11 cellular contexts compared by ENCODE assay signal in the genomic region with DNA sequence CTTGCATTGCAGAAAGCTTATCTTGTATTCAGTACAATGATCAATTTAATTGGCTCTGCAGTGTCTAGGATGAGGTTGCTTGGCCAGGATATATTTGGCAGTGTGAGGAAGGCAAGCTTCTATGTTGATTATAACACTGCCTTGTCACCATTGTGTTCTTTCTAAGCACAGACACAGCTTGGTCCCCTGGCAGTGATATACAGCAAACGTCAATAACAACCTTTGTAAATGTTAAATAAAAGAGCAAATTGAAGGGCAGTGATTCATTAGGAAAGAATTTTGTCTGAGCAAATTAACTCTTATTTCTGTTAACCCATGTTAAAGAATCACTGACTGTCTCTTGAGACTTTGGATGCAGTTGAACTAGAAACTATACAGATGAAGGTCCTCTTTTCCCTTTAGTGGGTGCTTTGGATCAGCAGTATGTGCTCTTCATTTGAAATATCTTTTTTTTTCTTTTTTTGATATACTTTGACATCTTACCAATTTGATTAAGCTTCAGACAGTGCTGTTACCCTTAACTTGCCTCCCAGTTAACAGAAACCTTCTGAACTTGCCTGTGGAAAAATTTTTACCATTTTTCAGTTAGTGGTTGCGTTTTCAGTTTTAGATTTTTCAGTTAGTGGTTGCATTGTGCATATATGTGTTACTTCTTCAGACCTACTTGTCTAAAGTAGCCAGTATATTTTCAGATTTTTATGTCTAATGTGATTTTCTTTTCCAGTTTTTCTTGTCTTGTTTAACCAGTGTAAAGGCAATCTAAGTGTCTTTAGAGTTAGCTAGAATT.
DNase-seq lines count a peak whose midpoint lies in the region; ATAC-seq, FAIRE-seq and TF ChIP-seq lines count a peak whose summit lies in the region.
"Had no signal": no experiment of that assay in that cellular context is flagged by ENCODE, and none has a peak within 500 bp of the region (broad histone marks: within the 10 kb centered on the region; RNA-seq: fewer than 3 reads in every experiment).

No MANE protein-coding gene starts in this region.

- peaks cover 21 to 69% (median 42%) of the 10 kb centered on the region in 4 donors for H3K4me1 Mint-ChIP-seq in CD4-positive, CD25-positive, alpha-beta regulatory T cell
- H3K4me1 Mint-ChIP-seq in naive thymus-derived CD4-positive, alpha-beta T cell, result peaks cover 0 to 55% (median 30%) of the 10 kb centered on the region in 7 donors

- H3K36me3 Mint-ChIP-seq in CD4-positive, CD25-positive, alpha-beta regulatory T cell, result no peaks in the 10 kb centered on the region
- H3K36me3 Mint-ChIP-seq in naive thymus-derived CD4-positive, alpha-beta T cell, result peaks cover 0 to 30% (median 12%) of the 10 kb centered on the region in 5 donors

- peak in 1 of 2 donors; percentile 40 for ATAC-seq in CD4-positive, CD25-positive, alpha-beta regulatory T cell (ENCODE audit: low read depth in 2 of 2)
- peak; percentile 75 for ATAC-seq in GM12878
- ATAC-seq in right lobe of liver, result peak; percentile 70 to 84 (median 84)
- ATAC-seq in naive thymus-derived CD4-positive, alpha-beta T cell, result no peak

- CTCF ChIA-PET in GM12878 (lab: Yijun Ruan, JAX), result interaction anchor here (0.6 to 2.2 kb wide), 10 partner anchors 13 to 200 kb away, joined by 3 to 5 read pairs (median 3); a partner anchor contains a TSS
- CTCF ChIA-PET in naive thymus-derived CD4-positive, alpha-beta T cell (lab: Charles Lee), result no interaction called here

- TF ChIP-seq CTCF in GM12878 (IDR thresholded peaks at IDR 0.05 in 2 of 3, conservative IDR thresholded peaks at IDR 0.05 in 1 of 3; ENCODE audit: control insufficient read depth in 2 of 3, extremely low read depth in 1 of 3, insufficient read depth in 1 of 3, low read depth in 3 of 3, low read length in 3 of 3) (no peak), right lobe of liver (IDR thresholded peaks at IDR 0.05) (no peak)

- POLR2A ChIA-PET in GM12878 (lab: Charles Lee), result interaction anchor here (1.2 to 1.3 kb wide), 2 partner anchors 16 kb away, joined by 3 to 4 read pairs; no protein-coding TSS in a partner anchor
- POLR2A ChIA-PET in naive thymus-derived CD4-positive, alpha-beta T cell (lab: Charles Lee), result no interaction called here

- no peak overlapping the region for H2AFZ ChIP-seq in GM12878 (ENCODE audit: control insufficient read depth, low read depth, low read length)

- intact Hi-C loops in GM12878 (cut with micrococcal nuclease; ENCODE audit: unreplicated experiment) (no loop called here), right lobe of liver (cut with DNase I) (no loop called here)
- intact Hi-C loops in naive thymus-derived CD4-positive, alpha-beta T cell (cut with micrococcal nuclease), result no loop called here

- no peak for TF ChIP-seq EP300 in GM12878 (IDR thresholded peaks at IDR 0.05; ENCODE audit: borderline replicate concordance in 1 of 2, control insufficient read depth in 1 of 2, low read depth in 2 of 2, low read length in 2 of 2)

- no peak overlapping the region for H3K9ac ChIP-seq in HUES6 (ENCODE audit: low read length)
- H3K9ac ChIP-seq in GM12878 (ENCODE audit: control insufficient read depth, insufficient read depth, low read length), result no peak overlapping the region; the same call in 1 of the 2 replicates

- no peak overlapping the region for H3K4me3 ChIP-seq in CD4-positive, CD25-positive, alpha-beta regulatory T cell (ENCODE audit: low read depth, low read length)
- no peak overlapping the region for H3K4me3 ChIP-seq in HUES6 (ENCODE audit: low read depth, low read length)
- peak overlapping the region; percentile 37; the same call in 1 of the 2 replicates for H3K4me3 ChIP-seq in GM12878
- no peak overlapping the region for H3K4me3 ChIP-seq in right lobe of liver
- H3K4me3 ChIP-seq in effector memory CD4-positive, alpha-beta T cell (ENCODE audit: insufficient read depth, low read depth, low read length, poor library complexity, severe bottlenecking), result no peak overlapping the region
- H3K4me3 ChIP-seq in naive thymus-derived CD4-positive, alpha-beta T cell (ENCODE audit: low read length), result no peak overlapping the region
- H3K4me3 ChIP-seq: tibial artery had no signal

- no peak overlapping the region for H3K27ac ChIP-seq in CD4-positive, CD25-positive, alpha-beta regulatory T cell (ENCODE audit: insufficient read depth, low read length, poor library complexity, severe bottlenecking)
- H3K27ac ChIP-seq in HUES6 (ENCODE audit: low read depth, low read length), result peak overlapping the region; percentile 56
- peak overlapping the region; percentile 79 for H3K27ac ChIP-seq in GM12878 (ENCODE audit: control insufficient read depth, insufficient read depth)
- H3K27ac ChIP-seq in right lobe of liver, result no peak overlapping the region
- no peak overlapping the region for H3K27ac ChIP-seq in effector memory CD4-positive, alpha-beta T cell (ENCODE audit: insufficient read depth, low read length, poor library complexity, severe bottlenecking)
- H3K27ac ChIP-seq in naive thymus-derived CD4-positive, alpha-beta T cell (ENCODE audit: low read depth, low read length), result no peak overlapping the region
- H3K27ac ChIP-seq: tibial artery had no signal

- peaks cover 8% of the 10 kb centered on the region for H3K4me1 ChIP-seq in CD4-positive, CD25-positive, alpha-beta regulatory T cell (ENCODE audit: control insufficient read depth, insufficient read depth, low read length, poor library complexity, severe bottlenecking)
- peaks cover 39% of the 10 kb centered on the region for H3K4me1 ChIP-seq in HUES6 (ENCODE audit: control insufficient read depth, insufficient read depth, low read length)
- peaks cover 19% of the 10 kb centered on the region for H3K4me1 ChIP-seq in GM12878 (ENCODE audit: control insufficient read depth, insufficient read depth, low read length)
- H3K4me1 ChIP-seq in right lobe of liver, result peaks cover 0 to 14% (median 0%) of the 10 kb centered on the region in 4 donors
- no peaks in the 10 kb centered on the region for H3K4me1 ChIP-seq in effector memory CD4-positive, alpha-beta T cell (ENCODE audit: control insufficient read depth, insufficient read depth, low read length, poor library complexity, severe bottlenecking)
- H3K4me1 ChIP-seq in naive thymus-derived CD4-positive, alpha-beta T cell (ENCODE audit: control insufficient read depth in 2 of 2, insufficient read depth in 2 of 2, low read length in 2 of 2), result no peaks in the 10 kb centered on the region

- H3K4me3 Mint-ChIP-seq in CD4-positive, CD25-positive, alpha-beta regulatory T cell, result no peak overlapping the region
- H3K4me3 Mint-ChIP-seq in naive thymus-derived CD4-positive, alpha-beta T cell, result peak overlapping the region in 1 of 10 donors; percentile 29

- no peak for TF ChIP-seq RAD21 in GM12878 (IDR thresholded peaks at IDR 0.05; ENCODE audit: insufficient read depth, low read depth, low read length)

- in situ Hi-C loops in GM12878 (cut with MboI), result no loop called here

- peak overlapping the region; percentile 36; the same call in 1 of the 2 replicates for H3K4me2 ChIP-seq in GM12878 (ENCODE audit: control insufficient read depth, insufficient read depth)

- RAD21 ChIA-PET in GM12878 (lab: Charles Lee; ENCODE audit: unreplicated experiment), result interaction anchor here (0.6 to 1.1 kb wide), 3 partner anchors 16 to 55 kb away, joined by 3 to 4 read pairs (median 4); no protein-coding TSS in a partner anchor

- H3K27me3 ChIP-seq in CD4-positive, CD25-positive, alpha-beta regulatory T cell (ENCODE audit: control insufficient read depth, insufficient read depth, low read length), result no peaks in the 10 kb centered on the region
- H3K27me3 ChIP-seq in HUES6 (ENCODE audit: control insufficient read depth, insufficient read depth, low read length), result no peaks in the 10 kb centered on the region
- no peaks in the 10 kb centered on the region for H3K27me3 ChIP-seq in GM12878 (replicated peaks in 1 of 2; ENCODE audit: control insufficient read depth in 2 of 2, insufficient read depth in 2 of 2, low read length in 1 of 2)
- no peaks in the 10 kb centered on the region for H3K27me3 ChIP-seq in right lobe of liver
- H3K27me3 ChIP-seq in effector memory CD4-positive, alpha-beta T cell (replicated peaks; ENCODE audit: control insufficient read depth, insufficient read depth, low read length, poor library complexity, severe bottlenecking), result no peaks in the 10 kb centered on the region
- H3K27me3 ChIP-seq in naive thymus-derived CD4-positive, alpha-beta T cell (ENCODE audit: control insufficient read depth in 2 of 2, insufficient read depth in 2 of 2, low read length in 2 of 2), result no peaks in the 10 kb centered on the region
- H3K27me3 ChIP-seq: tibial artery had no signal

- no peaks in the 10 kb centered on the region for H3K27me3 Mint-ChIP-seq in CD4-positive, CD25-positive, alpha-beta regulatory T cell
- H3K27me3 Mint-ChIP-seq in naive thymus-derived CD4-positive, alpha-beta T cell, result no peaks in the 10 kb centered on the region

- SMC1A ChIA-PET in GM12878 (lab: Charles Lee; ENCODE audit: uncharacterized antibody, unreplicated experiment), result interaction anchor here (0.5 to 3.4 kb wide), 10 partner anchors 10 to 417 kb away, joined by 3 to 15 read pairs (median 4); no protein-coding TSS in a partner anchor

- no peak for FAIRE-seq in GM12878 (lab: Jason Lieb, UNC)

- no peak for TF ChIP-seq POLR2A in GM12878 (IDR thresholded peaks at IDR 0.05; ENCODE audit: low read depth, low read length)
- no peak for TF ChIP-seq POLR2A in right lobe of liver (IDR thresholded peaks at IDR 0.05)

- peak in 1 of 3 donors; percentile 21 for DNase-seq in CD4-positive, CD25-positive, alpha-beta regulatory T cell
- DNase-seq in GM12878 (ENCODE audit: low read depth, low spot score), result no peak
- DNase-seq in right lobe of liver, result no peak
- DNase-seq in stimulated activated CD4-positive, alpha-beta T cell treated with anti-CD3 and anti-CD28 coated beads, Interleukin-4, amount 100 ng/mL, for 24 hours, result no peak
- DNase-seq in effector memory CD4-positive, alpha-beta T cell, result no peak
- DNase-seq in NOMO-1 treated with dmso at 0.1 percent for 144 hours (lab: John Stamatoyannopoulos, UW; ENCODE audit: unreplicated experiment), result no peak
- DNase-seq in naive thymus-derived CD4-positive, alpha-beta T cell, result no peak
- DNase-seq: effector CD4-positive, alpha-beta T cell; posterior cingulate gyrus; tibial artery had no signal

- no peaks in the 10 kb centered on the region for H3K9me3 ChIP-seq in CD4-positive, CD25-positive, alpha-beta regulatory T cell (ENCODE audit: control insufficient read depth in 2 of 2, low read length in 2 of 2)
- H3K9me3 ChIP-seq in HUES6 (ENCODE audit: control insufficient read depth, insufficient read depth, low read depth, low read length), result no peaks in the 10 kb centered on the region
- H3K9me3 ChIP-seq in GM12878 (replicated peaks; ENCODE audit: control insufficient read depth, insufficient read depth, low read length), result no peaks in the 10 kb centered on the region
- H3K9me3 ChIP-seq in right lobe of liver, result no peaks in the 10 kb centered on the region
- H3K9me3 ChIP-seq in effector memory CD4-positive, alpha-beta T cell (ENCODE audit: control insufficient read depth, low read length), result no peaks in the 10 kb centered on the region
- H3K9me3 ChIP-seq in naive thymus-derived CD4-positive, alpha-beta T cell (ENCODE audit: control insufficient read depth in 2 of 3, low read length in 3 of 3), result no peaks in the 10 kb centered on the region
- H3K9me3 ChIP-seq: tibial artery had no signal

- H3K79me2 ChIP-seq in GM12878 (ENCODE audit: control insufficient read depth, insufficient read depth, low read length), result peaks cover 6% of the 10 kb centered on the region

- no peaks in the 10 kb centered on the region for H3K9me3 Mint-ChIP-seq in CD4-positive, CD25-positive, alpha-beta regulatory T cell
- no peaks in the 10 kb centered on the region for H3K9me3 Mint-ChIP-seq in naive thymus-derived CD4-positive, alpha-beta T cell

- H4K20me1 ChIP-seq in GM12878 (ENCODE audit: control insufficient read depth, insufficient read depth), result no peaks in the 10 kb centered on the region

- H3K36me3 ChIP-seq in CD4-positive, CD25-positive, alpha-beta regulatory T cell (ENCODE audit: control insufficient read depth, insufficient read depth, low read length), result no peaks in the 10 kb centered on the region
- H3K36me3 ChIP-seq in HUES6 (ENCODE audit: control insufficient read depth, insufficient read depth, low read length) (no peaks in the 10 kb centered on the region), GM12878 (ENCODE audit: control insufficient read depth in 2 of 2, insufficient read depth in 2 of 2, low read length in 1 of 2) (no peaks in the 10 kb centered on the region), right lobe of liver (no peaks in the 10 kb centered on the region)
- H3K36me3 ChIP-seq in effector memory CD4-positive, alpha-beta T cell (ENCODE audit: control insufficient read depth, insufficient read depth, low read length), result no peaks in the 10 kb centered on the region
- no peaks in the 10 kb centered on the region for H3K36me3 ChIP-seq in naive thymus-derived CD4-positive, alpha-beta T cell (ENCODE audit: control insufficient read depth in 2 of 3, insufficient read depth in 3 of 3, low read length in 3 of 3)
- H3K36me3 ChIP-seq: tibial artery had no signal

- H3K27ac Mint-ChIP-seq in CD4-positive, CD25-positive, alpha-beta regulatory T cell, result peak overlapping the region; percentile 6 to 49 (median 45)
- H3K27ac Mint-ChIP-seq in naive thymus-derived CD4-positive, alpha-beta T cell, result peak overlapping the region in 2 of 9 donors; percentile 6 to 30

- no TSS peak for BruUV-seq in GM12878 (replicated peaks; lab: Mats Ljungman, UMichigan)

- WGBS in GM12878 (ENCODE audit: insufficient coverage, insufficient replicate concordance, low lambda C conversion rate, missing lambda C conversion rate), result 19% methylated on average over 2 of the region's 2 CpGs
- 42% methylated on average over 2 of the region's 2 CpGs for WGBS in right lobe of liver (ENCODE audit: insufficient coverage, low coverage, low lambda C conversion rate, missing lambda C conversion rate)

Comparison
In these comparisons a context has a peak if more than half of its experiments do, and no peak if none do; other contexts are left out.
1. H3K27ac ChIP-seq: peak in HUES6 (single experiment) and GM12878 (single experiment); none in CD4-positive, CD25-positive, alpha-beta regulatory T cell (single experiment), right lobe of liver (0 of 3), effector memory CD4-positive, alpha-beta T cell (single experiment) and naive thymus-derived CD4-positive, alpha-beta T cell (single experiment).